ENCODE assay signal across 14 cellular contexts in the genomic region with DNA sequence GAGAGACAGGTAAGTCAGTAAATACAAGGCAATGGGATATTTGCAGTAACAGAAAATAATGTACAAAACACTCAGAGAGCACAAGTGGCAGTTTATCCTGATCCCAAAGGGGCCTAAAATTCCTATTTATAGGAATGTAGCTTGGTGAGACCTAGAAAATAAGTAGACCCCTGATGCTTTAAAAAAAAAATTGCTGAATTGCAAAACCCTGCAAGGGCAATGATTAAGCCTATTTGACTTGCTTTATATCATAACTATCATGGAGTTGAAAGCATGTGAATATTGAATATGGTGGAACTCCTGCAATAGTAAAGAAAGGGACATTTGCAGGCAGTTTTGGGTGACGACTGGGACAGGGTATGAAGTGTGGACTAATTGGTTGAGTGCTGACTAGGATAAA.
"Had no signal": no experiment of that assay in that cellular context is flagged by ENCODE, and none has a peak within 500 bp of the region (broad histone marks: within the 10 kb centered on the region; RNA-seq: fewer than 3 reads in every experiment).

No MANE protein-coding gene starts in this region.

- H3K4me3 Mint-ChIP-seq: activated naive CD4-positive, alpha-beta T cell treated with anti-CD3 and anti-CD28 coated beads, Interleukin-2, amount 50 U/mL, for 24 hours; mesothelial cell of epicardium; stimulated activated effector memory CD8-positive, alpha-beta T cell treated with anti-CD3 and anti-CD28 coated beads, Interleukin-12 subunit alpha, Interleukin-12 subunit beta, amount 100 ng/mL, for 72 hours; WTC11 had no signal

- H3K36me3 ChIP-seq: esophagus squamous epithelium, SJCRH30, stomach had no signal

- H3K36me3 Mint-ChIP-seq: activated naive CD4-positive, alpha-beta T cell treated with anti-CD3 and anti-CD28 coated beads, Interleukin-2, amount 50 U/mL, for 24 hours; stimulated activated effector memory CD8-positive, alpha-beta T cell treated with anti-CD3 and anti-CD28 coated beads, Interleukin-12 subunit alpha, Interleukin-12 subunit beta, amount 100 ng/mL, for 72 hours had no signal

- H3K27ac Mint-ChIP-seq: activated naive CD4-positive, alpha-beta T cell treated with anti-CD3 and anti-CD28 coated beads, Interleukin-2, amount 50 U/mL, for 24 hours; mesothelial cell of epicardium; stimulated activated effector memory CD8-positive, alpha-beta T cell treated with anti-CD3 and anti-CD28 coated beads, Interleukin-12 subunit alpha, Interleukin-12 subunit beta, amount 100 ng/mL, for 72 hours; WTC11 had no signal

- DNase-seq: activated gamma-delta T cell treated with Interleukin-2 at 50 U/mL for 16 hours; activated T-cell treated with anti-CD3 and anti-CD28 coated beads, Interleukin-2, amount 50 U/mL, for 1 hour; body of pancreas; esophagus squamous epithelium; kidney; SJCRH30; stimulated activated CD4-positive, alpha-beta T cell treated with anti-CD3 and anti-CD28 coated beads, Interleukin-1b, Interleukin-23, amount 100 ng/mL, for 48 hours; stomach; T-helper 9 cell had no signal

- ATAC-seq: body of pancreas; stimulated activated effector memory CD8-positive, alpha-beta T cell treated with anti-CD3 and anti-CD28 coated beads, Interleukin-12 subunit alpha, Interleukin-12 subunit beta, amount 100 ng/mL, for 72 hours; WTC11 had no signal

- H3K9me3 ChIP-seq: body of pancreas, esophagus squamous epithelium, SJCRH30, stomach had no signal

- H3K27me3 ChIP-seq: body of pancreas, SJCRH30, stomach had no signal

- H3K27ac ChIP-seq: body of pancreas, SJCRH30, skin epidermis had no signal

- H3K4me1 ChIP-seq: body of pancreas, SJCRH30 had no signal

- H3K9me3 Mint-ChIP-seq: stimulated activated effector memory CD8-positive, alpha-beta T cell treated with anti-CD3 and anti-CD28 coated beads, Interleukin-12 subunit alpha, Interleukin-12 subunit beta, amount 100 ng/mL, for 72 hours had no signal

- H3K4me1 Mint-ChIP-seq: activated naive CD4-positive, alpha-beta T cell treated with anti-CD3 and anti-CD28 coated beads, Interleukin-2, amount 50 U/mL, for 24 hours; mesothelial cell of epicardium; stimulated activated effector memory CD8-positive, alpha-beta T cell treated with anti-CD3 and anti-CD28 coated beads, Interleukin-12 subunit alpha, Interleukin-12 subunit beta, amount 100 ng/mL, for 72 hours had no signal

- H3K4me3 ChIP-seq: body of pancreas, esophagus squamous epithelium, SJCRH30, skin epidermis, stomach had no signal
